Comparison of ENCODE assay signal across 18 cellular contexts in the genomic region with DNA sequence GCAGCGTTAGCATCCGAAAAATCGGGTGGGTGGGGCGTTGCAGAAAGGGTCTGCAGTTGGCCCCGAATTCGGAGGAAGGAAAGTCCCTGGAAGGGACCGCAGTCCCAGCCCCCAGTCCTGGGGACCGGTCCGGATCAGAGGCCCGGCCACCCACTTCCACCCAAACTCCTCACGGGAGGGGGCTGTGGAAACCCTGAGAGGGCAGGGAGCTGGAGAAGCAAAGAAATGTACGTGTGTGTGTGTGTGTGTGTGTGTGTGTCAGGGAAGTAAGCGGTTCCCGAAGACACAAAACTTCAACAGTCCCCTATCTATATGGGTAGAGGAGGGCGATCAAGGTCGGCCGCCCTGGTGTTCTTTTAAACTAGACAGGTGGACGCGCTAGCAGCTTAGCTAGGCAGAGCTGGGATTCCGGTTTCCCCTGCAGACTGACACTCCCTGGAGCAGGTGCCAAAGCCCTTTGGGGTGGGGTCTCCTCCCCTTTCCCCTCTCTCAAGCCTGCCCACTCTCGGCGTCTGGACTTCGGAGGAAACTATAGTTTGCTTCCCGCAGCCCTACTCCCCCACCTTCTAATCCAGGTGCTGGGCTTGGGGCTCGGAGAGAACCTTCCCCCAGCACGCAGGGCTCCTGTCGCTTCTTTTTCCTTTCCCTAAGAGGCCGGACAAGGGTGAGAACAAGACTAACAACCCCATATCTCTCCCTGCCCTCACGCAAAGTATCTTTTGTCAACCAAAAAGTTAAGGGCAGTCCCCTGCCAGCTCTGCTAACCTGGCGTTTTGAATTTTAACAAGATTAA. TPM values are rescaled to one million over a fixed set of nuclear protein-coding genes. Genes with fewer than 3 reads are reported as not detected.
DNase-seq lines count a peak whose midpoint lies in the region; ATAC-seq, FAIRE-seq and TF ChIP-seq lines count a peak whose summit lies in the region.
"Had no signal": no experiment of that assay in that cellular context is flagged by ENCODE, and none has a peak within 500 bp of the region (broad histone marks: within the 10 kb centered on the region; RNA-seq: fewer than 3 reads in every experiment).

No MANE protein-coding gene starts in this region.

- H3K79me1 ChIP-seq in H9 (ENCODE audit: insufficient read depth, low read depth, low read length, poor library complexity, severe bottlenecking): no peaks in the 10 kb centered on the region
- no peaks in the 10 kb centered on the region for H3K79me1 ChIP-seq in H1 (ENCODE audit: low read depth, low read length)

- H3K4me1 Mint-ChIP-seq in CD4-positive, CD25-positive, alpha-beta regulatory T cell: peaks cover 10 to 35% (median 15%) of the 10 kb centered on the region in 4 donors
- H3K4me1 Mint-ChIP-seq in H9 (peaks cover 46 to 60% of the 10 kb centered on the region in 2 experiments), nephron progenitor cell (peaks cover 25% of the 10 kb centered on the region)

- TF ChIP-seq POLR2A in H1 (IDR thresholded peaks at IDR 0.05; ENCODE audit: control extremely low read depth in 1 of 2, low read depth in 2 of 2, low read length in 2 of 2): no peak

- H2BK15ac ChIP-seq in H9 (ENCODE audit: low read depth, low read length): no peak overlapping the region
- H2BK15ac ChIP-seq in H1 (ENCODE audit: low read length): no peak overlapping the region

- H3K4me2 ChIP-seq in H9 (ENCODE audit: insufficient read depth, insufficient read length, low read length) (peak overlapping the region; percentile 69), H1 (ENCODE audit: insufficient read depth in 1 of 2, low read depth in 2 of 2, low read length in 2 of 2) (peak overlapping the region; percentile 73 to 75)
- H3K4me2 ChIP-seq: BLaER1 had no signal

- H3K18ac ChIP-seq in H9 (ENCODE audit: insufficient read length, low read depth, low read length): no peak overlapping the region
- H3K18ac ChIP-seq in H1 (ENCODE audit: extremely low read depth, low read length): no peak overlapping the region

- TF ChIP-seq RAD21 in H1 (IDR thresholded peaks at IDR 0.05 in 1 of 2, conservative IDR thresholded peaks at IDR 0.05 in 1 of 2; ENCODE audit: low read depth in 2 of 2, low read length in 2 of 2): no peak

- ATAC-seq in CD4-positive, CD25-positive, alpha-beta regulatory T cell (ENCODE audit: low read depth in 2 of 2): no peak
- no peak for ATAC-seq in HG03521 (IDR thresholded peaks at IDR 0.05; ENCODE audit: unreplicated experiment)
- ATAC-seq: K562, T-cell had no signal

- H3K9ac ChIP-seq in H9 (ENCODE audit: extremely low read depth, insufficient read length, low read length) (no peak overlapping the region), H1 (replicated peaks in 1 of 4; ENCODE audit: extremely low read depth in 1 of 4, low read depth in 3 of 4, low read length in 3 of 4) (no peak overlapping the region)
- H3K9ac ChIP-seq: BLaER1, parathyroid adenoma had no signal

- H3K9me3 Mint-ChIP-seq in CD4-positive, CD25-positive, alpha-beta regulatory T cell: peaks cover 0 to 20% (median 5%) of the 10 kb centered on the region in 7 donors
- H3K9me3 Mint-ChIP-seq in H9: no peaks in the 10 kb centered on the region; a peak in 1 of 5 replicates
- H3K9me3 Mint-ChIP-seq in nephron progenitor cell: peaks cover 18% of the 10 kb centered on the region

- no peak overlapping the region for H2BK5ac ChIP-seq in H9 (ENCODE audit: insufficient read length, low read length)
- no peak overlapping the region; the same call in 1 of the 2 replicates for H2BK5ac ChIP-seq in H1 (ENCODE audit: low read depth, low read length)

- H3K4me3 Mint-ChIP-seq in CD4-positive, CD25-positive, alpha-beta regulatory T cell: peak overlapping the region in 3 of 4 donors; percentile 35 to 59 (median 39)
- H3K4me3 Mint-ChIP-seq in H9 (peak overlapping the region; percentile 16 to 77; a peak in 4 of 5 replicates), nephron progenitor cell (no peak overlapping the region)

- H3K56ac ChIP-seq in H9 (ENCODE audit: insufficient read length, low read depth, low read length) (no peak overlapping the region), H1 (replicated peaks; ENCODE audit: insufficient read length, low read depth, low read length) (no peak overlapping the region)

- H4K91ac ChIP-seq in H9 (ENCODE audit: insufficient read length, low read depth, low read length) (no peak overlapping the region), H1 (replicated peaks; ENCODE audit: insufficient read length, low read length) (no peak overlapping the region)

- CTCF ChIA-PET in H1 (lab: Charles Lee; ENCODE audit: partially characterized antibody): interaction anchor here (0.7 to 3.2 kb wide), 3 partner anchors 9 to 156 kb away, joined by 3 to 17 read pairs (median 4); no protein-coding TSS in a partner anchor

- no peaks in the 10 kb centered on the region for H3K36me3 Mint-ChIP-seq in CD4-positive, CD25-positive, alpha-beta regulatory T cell
- no peaks in the 10 kb centered on the region; a peak in 1 of 7 replicates for H3K36me3 Mint-ChIP-seq in H9 (ENCODE audit: insufficient read depth in 1 of 3, low read depth in 3 of 3)
- no peaks in the 10 kb centered on the region for H3K36me3 Mint-ChIP-seq in nephron progenitor cell (ENCODE audit: low read depth)
- H3K36me3 Mint-ChIP-seq: T-cell had no signal

- no peak overlapping the region for H3K14ac ChIP-seq in H9 (ENCODE audit: insufficient read depth, low read length)
- H3K14ac ChIP-seq in H1 (ENCODE audit: insufficient read length): no peak overlapping the region

- peaks cover 33% of the 10 kb centered on the region for H3K23me2 ChIP-seq in H9 (ENCODE audit: insufficient read length, low read depth, low read length, poor library complexity, severe bottlenecking)
- peaks cover 25% of the 10 kb centered on the region for H3K23me2 ChIP-seq in H1 (ENCODE audit: low read depth, low read length)

- H3K4ac ChIP-seq in H9 (ENCODE audit: low read depth, low read length) (no peak overlapping the region), H1 (replicated peaks; ENCODE audit: insufficient read length, low read depth, low read length) (no peak overlapping the region)

- H2BK120ac ChIP-seq in H9 (ENCODE audit: low read depth, low read length, poor library complexity, severe bottlenecking) (no peak overlapping the region), H1 (replicated peaks; ENCODE audit: low read depth, low read length) (no peak overlapping the region)

- H4K5ac ChIP-seq in H9 (ENCODE audit: insufficient read length, low read depth, low read length) (no peak overlapping the region), H1 (ENCODE audit: insufficient read length, low read depth, low read length) (no peak overlapping the region)

- POLR2A ChIA-PET in H1 (lab: Charles Lee; ENCODE audit: partially characterized antibody): interaction anchor here (0.9 to 3.5 kb wide), 3 partner anchors 11 to 76 kb away, joined by 3 to 18 read pairs (median 3); no protein-coding TSS in a partner anchor

- no peak for TF ChIP-seq EP300 in H1 (IDR thresholded peaks at IDR 0.05; ENCODE audit: borderline replicate concordance in 1 of 2, low read depth in 2 of 2, low read length in 2 of 2)

- no peak for TF ChIP-seq CTCF in H9 (conservative IDR thresholded peaks at IDR 0.05)
- TF ChIP-seq CTCF in H1 (IDR thresholded peaks at IDR 0.05; ENCODE audit: control extremely low read depth in 1 of 3, insufficient read depth in 1 of 3, low read depth in 1 of 3, low read length in 3 of 3): no peak
- TF ChIP-seq CTCF in nephron progenitor cell (IDR thresholded peaks at IDR 0.05): no peak

- peaks cover 26% of the 10 kb centered on the region for H3K4me1 ChIP-seq in CD4-positive, CD25-positive, alpha-beta regulatory T cell (ENCODE audit: control insufficient read depth, insufficient read depth, low read length, poor library complexity, severe bottlenecking)
- H3K4me1 ChIP-seq in H9 (ENCODE audit: insufficient read depth, low read length) (0 out of 2 replicates have a peak, but pooled peaks cover 2% of the 10 kb centered on the region), H1 (replicated peaks in 1 of 4; ENCODE audit: control insufficient read depth in 3 of 4, insufficient read depth in 4 of 4, low read length in 3 of 4) (peaks cover 11 to 32% (median 15%) of the 10 kb centered on the region in 4 experiments)

- peaks cover 17 to 35% of the 10 kb centered on the region in 2 experiments for H3K9me3 ChIP-seq in CD4-positive, CD25-positive, alpha-beta regulatory T cell (ENCODE audit: control insufficient read depth in 2 of 2, low read length in 2 of 2)
- H3K9me3 ChIP-seq in H9 (ENCODE audit: control insufficient read depth, low read depth, low read length): no peaks in the 10 kb centered on the region
- H3K9me3 ChIP-seq in H1 (ENCODE audit: insufficient read depth in 2 of 2, low read depth in 1 of 2, low read length in 1 of 2): no peaks in the 10 kb centered on the region

- no peak overlapping the region for H2BK20ac ChIP-seq in H9 (ENCODE audit: low read depth, low read length, poor library complexity, severe bottlenecking)
- H2BK20ac ChIP-seq in H1 (ENCODE audit: low read length): no peak overlapping the region

- H4K8ac ChIP-seq in H9 (replicated peaks; ENCODE audit: insufficient read length, low read depth, low read length) (no peak overlapping the region), H1 (ENCODE audit: extremely low read depth, insufficient read depth, low read length) (no peak overlapping the region)

- WGBS in H9 (ENCODE audit: extremely low coverage, insufficient read length, low lambda C conversion rate): no CpG with 5 or more reads among the region's 30 CpGs
- WGBS in H1 (ENCODE audit: extremely low coverage in 1 of 2, insufficient coverage in 1 of 2, insufficient read length in 1 of 2, insufficient replicate concordance in 2 of 2, low coverage in 1 of 2, low lambda C conversion rate in 2 of 2, missing lambda C conversion rate in 1 of 2), 2 experiments: 4% methylated on average over 29 of the region's 30 CpGs; no CpG with 5 or more reads in 1 of the 2 experiments

- H2AK5ac ChIP-seq in H9 (ENCODE audit: insufficient read length, low read length) (no peak overlapping the region), H1 (ENCODE audit: low read depth, low read length) (no peak overlapping the region)

- H4K20me1 ChIP-seq in H9 (ENCODE audit: control insufficient read depth, insufficient read depth, insufficient read length) (no peaks in the 10 kb centered on the region), H1 (replicated peaks in 1 of 2; ENCODE audit: control insufficient read depth in 1 of 2, insufficient read depth in 2 of 2, low read length in 2 of 2) (peaks cover 5 to 6% of the 10 kb centered on the region in 2 experiments)

- H3K27ac ChIP-seq in CD4-positive, CD25-positive, alpha-beta regulatory T cell (ENCODE audit: insufficient read depth, low read length, poor library complexity, severe bottlenecking): no peak overlapping the region
- H3K27ac ChIP-seq in H9 (ENCODE audit: insufficient read length, low read depth, low read length): no peak overlapping the region
- no peak overlapping the region for H3K27ac ChIP-seq in H1 (ENCODE audit: low read depth, low read length)
- H3K27ac ChIP-seq: BLaER1, esophagus squamous epithelium, parathyroid adenoma, upper lobe of left lung had no signal

- H3K23ac ChIP-seq in H9 (ENCODE audit: insufficient read length, low read depth, low read length): no peak overlapping the region
- no peak overlapping the region for H3K23ac ChIP-seq in H1 (ENCODE audit: insufficient read length)

- H2AFZ ChIP-seq in H9 (ENCODE audit: low read length) (no peak overlapping the region), H1 (ENCODE audit: low read length) (no peak overlapping the region)
- H2AFZ ChIP-seq: parathyroid adenoma had no signal

- no peaks in the 10 kb centered on the region for H3K36me3 ChIP-seq in CD4-positive, CD25-positive, alpha-beta regulatory T cell (ENCODE audit: control insufficient read depth, insufficient read depth, low read length)
- peaks cover 0 to 5% (median 0%) of the 10 kb centered on the region in 4 experiments; a peak in 1 of 8 replicates for H3K36me3 ChIP-seq in H1 (ENCODE audit: control insufficient read depth in 2 of 4, insufficient read depth in 4 of 4, low read length in 3 of 4)
- H3K36me3 ChIP-seq: BLaER1, esophagus squamous epithelium, upper lobe of left lung had no signal

- peak; percentile 57 for FAIRE-seq in H1 (lab: Jason Lieb, UNC)
- FAIRE-seq: colon, K562 had no signal

- no peak overlapping the region for H3T11ph ChIP-seq in H9 (ENCODE audit: low read length)

- no peak overlapping the region for H3K4me3 ChIP-seq in CD4-positive, CD25-positive, alpha-beta regulatory T cell (ENCODE audit: low read depth, low read length)
- H3K4me3 ChIP-seq in H1 (ENCODE audit: extremely low read depth in 1 of 4, insufficient read depth in 2 of 4, low read depth in 3 of 4, low read length in 4 of 4): peak overlapping the region; percentile 17 to 73 (median 26); a peak in 6 of 8 replicates
- H3K4me3 ChIP-seq: BLaER1, K562 had no signal

- H3K27ac Mint-ChIP-seq in CD4-positive, CD25-positive, alpha-beta regulatory T cell: no peak overlapping the region
- peak overlapping the region in 1 of 3 experiments; percentile 90; a peak in 1 of 7 replicates for H3K27ac Mint-ChIP-seq in H9
- H3K27ac Mint-ChIP-seq in nephron progenitor cell: no peak overlapping the region
- H3K27ac Mint-ChIP-seq: activated CD4-positive, alpha-beta T cell treated with anti-CD3 and anti-CD28 coated beads for 36 hours had no signal

- peaks cover 55% of the 10 kb centered on the region for H3K27me3 ChIP-seq in CD4-positive, CD25-positive, alpha-beta regulatory T cell (ENCODE audit: control insufficient read depth, insufficient read depth, low read length)
- H3K27me3 ChIP-seq in H9 (ENCODE audit: insufficient read depth, low read length) (peaks cover 60% of the 10 kb centered on the region), H1 (replicated peaks in 1 of 4; ENCODE audit: control insufficient read depth in 3 of 4, extremely low read depth in 1 of 4, insufficient read depth in 3 of 4, low read length in 3 of 4) (peaks cover 51 to 90% (median 71%) of the 10 kb centered on the region in 4 experiments)

- H3K27me3 Mint-ChIP-seq in CD4-positive, CD25-positive, alpha-beta regulatory T cell: peaks cover 85% of the 10 kb centered on the region
- H3K27me3 Mint-ChIP-seq in H9 (ENCODE audit: low read depth): peaks cover 95% of the 10 kb centered on the region
- peaks cover 100% of the 10 kb centered on the region for H3K27me3 Mint-ChIP-seq in nephron progenitor cell (ENCODE audit: low read depth, poor library complexity)

- no peak overlapping the region for H2BK12ac ChIP-seq in H9 (ENCODE audit: insufficient read length, low read depth, low read length)
- H2BK12ac ChIP-seq in H1 (ENCODE audit: low read depth, low read length): no peak overlapping the region

- no peak for DNase-seq in CD4-positive, CD25-positive, alpha-beta regulatory T cell
- DNase-seq in H9 (peak; percentile 72), H1 (ENCODE audit: low read depth in 1 of 2, low spot score in 2 of 2) (peak in 1 of 2 experiments; percentile 73), nephron progenitor cell (peak; percentile 23), NCI-H2107 treated with DMSO at 0.1 percent for 48 hours (lab: John Stamatoyannopoulos, UW; ENCODE audit: unreplicated experiment) (no peak), globus pallidus (ENCODE audit: low spot score) (no peak)
- no peak for DNase-seq in activated naive CD4-positive, alpha-beta T cell treated with anti-CD3 and anti-CD28 coated beads, Interleukin-2, amount 50 U/mL, for 16 hours
- DNase-seq: esophagus squamous epithelium, NCI-H1436 treated with DMSO at 0.1 percent for 48 hours, NCI-H524 treated with DMSO at 0.1 percent for 48 hours, T-cell, upper lobe of left lung had no signal

- no peaks in the 10 kb centered on the region for H3K79me2 ChIP-seq in H9 (ENCODE audit: insufficient read depth, low read length)
- H3K79me2 ChIP-seq in H1 (ENCODE audit: control insufficient read depth in 1 of 2, insufficient read depth in 2 of 2, low read length in 2 of 2): no peaks in the 10 kb centered on the region
- H3K79me2 ChIP-seq: parathyroid adenoma had no signal

RNA-seq across cellular contexts. Expression of gene ONECUT2, which starts 4.8 kb away (rescaled TPM):
- not detected for total RNA-seq in CD4-positive, CD25-positive, alpha-beta regulatory T cell
- not detected for polyA plus RNA-seq in CD4-positive, CD25-positive, alpha-beta regulatory T cell
- 0.48 and 0.72 TPM in 2 replicates for total RNA-seq in H9 (2021)
- total RNA-seq in H1 (2021; fragmentation: NEBNext Ultra II Directional; extraction: Animal tissue kit (Norgen Biotek cat#: 25700)): 1.9 and 3.3 TPM in 2 replicates
- polyA plus RNA-seq in H1 (2011; rRNA removed): 0.22 and 0.38 TPM in 2 replicates
- 0.26 TPM for polyA plus RNA-seq in H1 (2011; cell fraction: cytosol; rRNA removed)
- polyA plus RNA-seq in H1 (2011; cell fraction: nucleus; rRNA removed): 0.63 TPM
- 0.40 to 0.98 TPM (median 0.74 TPM) in 4 replicates for polyA plus RNA-seq in H1 (2012, experiment 1 of 2)
- polyA plus RNA-seq in H1 (2012, experiment 2 of 2): 0.03 TPM
- polyA plus RNA-seq in H1 (2013, experiment 1 of 2): 1.1 TPM
- polyA plus RNA-seq in H1 (2013, experiment 2 of 2): 0.92 TPM
- polyA minus RNA-seq in H1 (2011; rRNA and poly(A)+ RNA removed): 1.3 and 3.5 TPM in 2 replicates
- polyA minus RNA-seq in H1 (2011; cell fraction: cytosol; rRNA and poly(A)+ RNA removed): 1.5 TPM
- polyA minus RNA-seq in H1 (2011; cell fraction: nucleus; rRNA and poly(A)+ RNA removed): 3.0 TPM

Comparison
In these comparisons a context has a peak if more than half of its experiments do, and no peak if none do; other contexts are left out.
1. DNase-seq: peak in H9 (single experiment) and nephron progenitor cell (single experiment); none in CD4-positive, CD25-positive, alpha-beta regulatory T cell (0 of 3), NCI-H2107 treated with DMSO at 0.1 percent for 48 hours (single experiment), activated naive CD4-positive, alpha-beta T cell treated with anti-CD3 and anti-CD28 coated beads, Interleukin-2, amount 50 U/mL, for 16 hours (single experiment) and globus pallidus (single experiment).